8 cellular contexts compared by ENCODE assay signal in the genomic region with DNA sequence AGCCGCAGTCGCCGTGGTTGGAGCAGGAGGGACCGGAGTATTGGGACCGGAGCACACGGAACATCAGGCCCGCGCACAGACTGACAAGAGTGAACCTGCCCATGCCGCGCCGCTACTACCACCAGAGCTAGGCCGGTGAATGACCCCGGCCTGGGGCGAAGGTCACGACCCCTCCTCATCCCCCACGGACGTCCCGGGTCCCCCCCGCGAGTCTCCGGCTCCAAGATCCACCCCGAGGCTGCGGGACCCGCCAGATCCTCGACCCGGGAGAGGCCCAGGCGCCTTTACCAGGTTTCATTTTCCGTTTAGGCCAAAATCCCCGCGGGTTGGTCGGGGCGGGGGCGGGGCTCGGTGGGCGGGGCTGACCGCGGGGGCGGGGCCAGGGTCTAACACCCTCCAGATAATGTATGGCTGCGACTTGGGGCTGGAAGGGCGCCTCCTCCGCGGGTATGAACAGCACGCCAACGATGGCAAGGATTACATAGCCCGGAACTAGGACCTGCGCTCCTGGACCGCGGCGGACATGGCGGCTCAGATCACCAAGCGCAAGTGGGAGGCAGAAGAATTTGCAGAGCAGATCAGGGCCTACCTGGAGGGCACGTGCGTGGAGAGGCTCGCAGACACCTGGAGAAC. TPM values are rescaled to one million over a fixed set of nuclear protein-coding genes. Genes with fewer than 3 reads are reported as not detected.
DNase-seq lines count a peak whose midpoint lies in the region; ATAC-seq and TF ChIP-seq lines count a peak whose summit lies in the region.

No MANE protein-coding gene starts in this region.

- no peaks in the 10 kb centered on the region for H3K36me3 ChIP-seq in effector memory CD4-positive, alpha-beta T cell (ENCODE audit: control insufficient read depth, insufficient read depth, low read length)
- H3K36me3 ChIP-seq in mucosa of descending colon (ENCODE audit: low read depth): no peaks in the 10 kb centered on the region

- peaks cover 10% of the 10 kb centered on the region for H3K4me1 ChIP-seq in effector memory CD4-positive, alpha-beta T cell (ENCODE audit: control insufficient read depth, insufficient read depth, low read length, poor library complexity, severe bottlenecking)
- H3K4me1 ChIP-seq in mucosa of descending colon (ENCODE audit: low read depth): no peaks in the 10 kb centered on the region

- H3K4me3 ChIP-seq in NB4 (ENCODE audit: low read depth, low read length) (no peak overlapping the region), mucosa of descending colon (peak overlapping the region; percentile 20)
- peak overlapping the region; percentile 77 for H3K4me3 ChIP-seq in effector memory CD4-positive, alpha-beta T cell (ENCODE audit: insufficient read depth, low read depth, low read length, poor library complexity, severe bottlenecking)

- no peaks in the 10 kb centered on the region for H3K27me3 Mint-ChIP-seq in activated CD8-positive, alpha-beta T cell treated with anti-CD3 and anti-CD28 coated beads for 36 hours

- H3K27ac ChIP-seq in effector memory CD4-positive, alpha-beta T cell (ENCODE audit: insufficient read depth, low read length, poor library complexity, severe bottlenecking): peak overlapping the region; percentile 97

- H3K9me3 Mint-ChIP-seq in activated CD8-positive, alpha-beta T cell treated with anti-CD3 and anti-CD28 coated beads for 36 hours: no peaks in the 10 kb centered on the region

- ATAC-seq in GM21423 (IDR thresholded peaks at IDR 0.05; ENCODE audit: unreplicated experiment): peak; percentile 63
- ATAC-seq in activated CD8-positive, alpha-beta T cell treated with anti-CD3 and anti-CD28 coated beads for 36 hours: peak; percentile 95
- ATAC-seq in mucosa of descending colon: peak; percentile 96

- no peaks in the 10 kb centered on the region for H3K9me3 ChIP-seq in effector memory CD4-positive, alpha-beta T cell (ENCODE audit: control insufficient read depth, low read length)
- no peaks in the 10 kb centered on the region for H3K9me3 ChIP-seq in mucosa of descending colon

- DNase-seq in AML-193 (lab: John Stamatoyannopoulos, UW) (peak; percentile 90 to 95), NB4 (ENCODE audit: low read depth) (peak; percentile 64), mucosa of descending colon (peak; percentile 91 to 92 (median 91)), NCI-H748 (lab: John Stamatoyannopoulos, UW; ENCODE audit: unreplicated experiment) (no peak)
- peak; percentile 91 for DNase-seq in activated CD8-positive, alpha-beta T cell treated with anti-CD3 and anti-CD28 coated beads for 36 hours
- DNase-seq in effector memory CD4-positive, alpha-beta T cell: peak; percentile 78 to 86 (median 84)
- peak; percentile 63 to 79 for DNase-seq in stimulated activated CD8-positive, alpha-beta memory T cell treated with anti-CD3 and anti-CD28 coated beads, Interleukin-7, amount 100 ng/mL, for 4 hours (ENCODE audit: low read depth in 2 of 2)

- H3K27ac Mint-ChIP-seq in activated CD8-positive, alpha-beta T cell treated with anti-CD3 and anti-CD28 coated beads for 36 hours: peak overlapping the region; percentile 99

- H3K36me3 Mint-ChIP-seq in activated CD8-positive, alpha-beta T cell treated with anti-CD3 and anti-CD28 coated beads for 36 hours (ENCODE audit: low read depth): peaks cover 22% of the 10 kb centered on the region

- peak overlapping the region; percentile 90 for H3K4me3 Mint-ChIP-seq in activated CD8-positive, alpha-beta T cell treated with anti-CD3 and anti-CD28 coated beads for 36 hours

- peaks cover 44% of the 10 kb centered on the region for H3K4me1 Mint-ChIP-seq in activated CD8-positive, alpha-beta T cell treated with anti-CD3 and anti-CD28 coated beads for 36 hours (ENCODE audit: low read depth)

- H3K27me3 ChIP-seq in effector memory CD4-positive, alpha-beta T cell (replicated peaks; ENCODE audit: control insufficient read depth, insufficient read depth, low read length, poor library complexity, severe bottlenecking): no peaks in the 10 kb centered on the region

- intact Hi-C loops in activated CD8-positive, alpha-beta T cell treated with anti-CD3 and anti-CD28 coated beads for 36 hours (cut with micrococcal nuclease): no loop called here
- intact Hi-C loops in mucosa of descending colon (cut with DNase I, micrococcal nuclease): no loop called here

- CTCF ChIA-PET in activated CD8-positive, alpha-beta T cell treated with anti-CD3 and anti-CD28 coated beads for 36 hours (lab: Charles Lee): interaction anchor here (0.7 to 1.3 kb wide), 2 partner anchors 79 to 273 kb away, joined by 3 to 4 read pairs; no protein-coding TSS in a partner anchor

- POLR2A ChIA-PET in activated CD8-positive, alpha-beta T cell treated with anti-CD3 and anti-CD28 coated beads for 36 hours (lab: Charles Lee): interaction anchor here (1.1 to 1.5 kb wide), 4 partner anchors 13 to 22 kb away, joined by 3 to 5 read pairs (median 4); partner anchors contain the start of gene HLA-A

- TF ChIP-seq CTCF in NB4 (IDR thresholded peaks at IDR 0.05; ENCODE audit: low read depth, low read length): no peak
- no peak for TF ChIP-seq CTCF in activated CD8-positive, alpha-beta T cell treated with anti-CD3 and anti-CD28 coated beads for 36 hours (IDR thresholded peaks at IDR 0.05)
- no peak for TF ChIP-seq CTCF in mucosa of descending colon (IDR thresholded peaks at IDR 0.05)

- TF ChIP-seq POLR2A in NB4 (IDR thresholded peaks at IDR 0.05; ENCODE audit: extremely low read depth, insufficient read length): no peak

RNA-seq across cellular contexts. Expression of gene HLA-A, which starts 15.4 kb away (rescaled TPM):
- 1,000 to 10,000 TPM; 1,275 to 1,335 TPM for total RNA-seq in activated CD8-positive, alpha-beta T cell treated with anti-CD3 and anti-CD28 coated beads for 36 hours
- total RNA-seq in mucosa of descending colon: 1,000 to 10,000 TPM in 2 of 3 donors, 100 to 1,000 TPM in 1; 833 to 1,988 (median 1,901) TPM
